ENCODE assay signal across 9 cellular contexts in the genomic region with DNA sequence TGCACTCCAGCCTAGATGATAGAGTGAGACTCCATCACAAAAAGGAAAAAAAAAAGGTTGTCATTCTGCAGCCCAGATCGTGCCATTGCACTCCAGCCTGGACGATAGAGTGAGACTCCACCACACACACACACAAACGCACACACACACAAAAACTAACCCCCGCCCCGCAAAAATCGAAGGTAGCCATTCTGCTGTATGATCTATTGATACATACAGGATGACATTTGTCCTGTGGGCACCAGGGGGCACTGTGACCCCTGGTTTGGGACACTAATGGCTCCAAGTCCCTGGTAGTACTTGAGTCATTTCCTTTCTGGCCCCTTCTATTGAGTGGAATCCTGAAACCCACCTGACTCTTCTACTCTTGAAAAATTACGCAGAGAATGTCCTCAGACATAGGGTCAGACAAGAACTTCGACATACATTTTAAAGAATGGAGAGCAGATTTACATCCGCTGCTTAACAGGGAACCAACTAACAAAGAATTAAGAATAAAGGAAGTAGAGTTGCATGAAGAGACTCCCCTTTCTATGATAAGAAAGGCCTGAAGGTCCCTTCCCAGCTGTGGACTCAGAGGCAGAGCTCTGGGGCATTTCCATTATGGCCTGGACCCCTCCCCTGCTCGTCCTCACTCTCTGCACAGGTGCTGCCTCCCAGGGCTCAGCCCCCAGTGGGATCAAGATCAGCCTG. TPM values are rescaled to one million over a fixed set of nuclear protein-coding genes. Genes with fewer than 3 reads are reported as not detected.
DNase-seq lines count a peak whose midpoint lies in the region; ATAC-seq, FAIRE-seq and TF ChIP-seq lines count a peak whose summit lies in the region.
"Had no signal": no experiment of that assay in that cellular context is flagged by ENCODE, and none has a peak within 500 bp of the region (broad histone marks: within the 10 kb centered on the region; RNA-seq: fewer than 3 reads in every experiment).

No MANE protein-coding gene starts in this region.

- H3K4me2 ChIP-seq in HCT116 (ENCODE audit: low read length), result no peak overlapping the region

- TF ChIP-seq RAD21 in HCT116 (IDR thresholded peaks at IDR 0.05; ENCODE audit: low read depth), result peak; percentile 55

- no peaks in the 10 kb centered on the region for H3K9me2 ChIP-seq in HCT116 (ENCODE audit: insufficient read depth)

- TF ChIP-seq POLR2A in HCT116 (IDR thresholded peaks at IDR 0.05; ENCODE audit: borderline replicate concordance, extremely low read depth, insufficient read depth, insufficient read length), result no peak
- no peak for TF ChIP-seq POLR2A in suprapubic skin (IDR thresholded peaks at IDR 0.05)

- intact Hi-C loops in HCT116 (cut with micrococcal nuclease), result loop anchor here (5.0 kb wide), 1 partner anchor 363 kb away; no protein-coding TSS in a partner anchor
- intact Hi-C loops in left ventricle myocardium superior (cut with micrococcal nuclease), result no loop called here

- CTCF ChIA-PET in HCT116 (lab: Charles Lee), result no interaction called here

- H3K4me1 ChIP-seq in HCT116 (ENCODE audit: control insufficient read depth in 1 of 2, insufficient read depth in 2 of 2, low read length in 2 of 2) (peaks cover 0 to 3% of the 10 kb centered on the region in 2 experiments; a peak in 1 of 4 replicates), suprapubic skin (no peaks in the 10 kb centered on the region)
- H3K4me1 ChIP-seq: SJSA1 had no signal

- BruUV-seq in HCT116 (replicated peaks; lab: Mats Ljungman, UMichigan), result no TSS peak

- ATAC-seq in HCT116 (peak; percentile 91), left ventricle myocardium superior (no peak), GM21576 (IDR thresholded peaks at IDR 0.05; ENCODE audit: unreplicated experiment) (no peak)

- TF ChIP-seq EP300 in suprapubic skin (IDR thresholded peaks at IDR 0.05), result no peak

- no peak overlapping the region for H3K9ac ChIP-seq in HCT116 (ENCODE audit: low read length)

- H3K27ac ChIP-seq in HCT116 (ENCODE audit: low read depth, low read length), result no peak overlapping the region
- no peak overlapping the region for H3K27ac ChIP-seq in suprapubic skin
- H3K27ac ChIP-seq: SJSA1 had no signal

- H3K4me3 ChIP-seq in HCT116 (replicated peaks in 1 of 2; ENCODE audit: low read depth in 1 of 2, low read length in 2 of 2), result no peak overlapping the region
- H3K4me3 ChIP-seq in suprapubic skin, result no peak overlapping the region
- H3K4me3 ChIP-seq: SJSA1 had no signal

- no peaks in the 10 kb centered on the region for H4K20me1 ChIP-seq in HCT116 (ENCODE audit: insufficient read depth)

- POLR2A ChIA-PET in HCT116 (lab: Charles Lee), result no interaction called here

- FAIRE-seq in RCC 7860 (lab: Jason Lieb, UNC), result no peak

- no peaks in the 10 kb centered on the region for H3K9me3 ChIP-seq in HCT116 (ENCODE audit: control insufficient read depth in 1 of 2, insufficient read depth in 1 of 2, low read depth in 1 of 2, low read length in 2 of 2)
- H3K9me3 ChIP-seq in suprapubic skin, result no peaks in the 10 kb centered on the region
- H3K9me3 ChIP-seq: SJSA1 had no signal

- H2AFZ ChIP-seq in HCT116 (ENCODE audit: low read depth, low read length, poor library complexity, severe bottlenecking), result no peak overlapping the region

- 52% methylated on average over 10 of the region's 10 CpGs for WGBS in suprapubic skin

- RAD21 ChIA-PET in HCT116 (lab: Charles Lee; ENCODE audit: low non-redundant PET in 1 of 2, low total read pairs in 2 of 2, uncharacterized antibody in 2 of 2, unreplicated experiment in 2 of 2), result no interaction called here

- H3K27me3 ChIP-seq in HCT116 (ENCODE audit: insufficient read depth, low read length), result no peaks in the 10 kb centered on the region
- H3K27me3 ChIP-seq in suprapubic skin, result peaks cover 22% of the 10 kb centered on the region

- H3K79me2 ChIP-seq in HCT116 (ENCODE audit: insufficient read depth, low read length), result no peaks in the 10 kb centered on the region

- H3K36me3 ChIP-seq in HCT116 (ENCODE audit: control insufficient read depth in 1 of 2, insufficient read depth in 2 of 2, low read length in 2 of 2) (no peaks in the 10 kb centered on the region), suprapubic skin (no peaks in the 10 kb centered on the region)
- H3K36me3 ChIP-seq: SJSA1 had no signal

- DNase-seq in CMK (ENCODE audit: low read depth), result peak; percentile 50
- peak; percentile 48 for DNase-seq in HCT116 (ENCODE audit: low read depth, low spot score)
- DNase-seq in RCC 7860 (ENCODE audit: low spot score), result peak; percentile 32
- peak; percentile 32 for DNase-seq in activated gamma-delta T cell treated with anti-CD3 and anti-CD28 coated beads, Interleukin-2, amount 50 U/mL, for 16 hours (ENCODE audit: low read depth)
- DNase-seq in left ventricle myocardium superior, result peak; percentile 54
- DNase-seq in stimulated activated CD4-positive, alpha-beta T cell treated with anti-CD3 and anti-CD28 coated beads, Interleukin-12 subunit alpha, Interleukin-12 subunit beta, amount 100 ng/mL, for 48 hours (ENCODE audit: low read depth in 2 of 3, low spot score in 1 of 3), result peak; percentile 24 to 47 (median 28)
- no peak for DNase-seq in suprapubic skin (ENCODE audit: low spot score in 2 of 2)

- TF ChIP-seq CTCF in HCT116 (IDR thresholded peaks at IDR 0.05 in 2 of 3, conservative IDR thresholded peaks at IDR 0.05 in 1 of 3; ENCODE audit: borderline replicate concordance in 1 of 3, insufficient read depth in 1 of 3, low read depth in 2 of 3, low read length in 2 of 3), result peak; percentile 48 to 85 (median 83); a peak in 5 of 6 replicates
- peak in 1 of 2 donors; percentile 48 for TF ChIP-seq CTCF in suprapubic skin (IDR thresholded peaks at IDR 0.05)

TF ChIP-seq in HCT116, 20 proteins besides CTCF, POLR2A, EP300 and RAD21:
- no peak for TF ChIP-seq ZFX (IDR thresholded peaks at IDR 0.05)
- TF ChIP-seq EZH2phosphoT487 (IDR thresholded peaks at IDR 0.05; ENCODE audit: borderline replicate concordance), result no peak
- TF ChIP-seq, protein P1, sequence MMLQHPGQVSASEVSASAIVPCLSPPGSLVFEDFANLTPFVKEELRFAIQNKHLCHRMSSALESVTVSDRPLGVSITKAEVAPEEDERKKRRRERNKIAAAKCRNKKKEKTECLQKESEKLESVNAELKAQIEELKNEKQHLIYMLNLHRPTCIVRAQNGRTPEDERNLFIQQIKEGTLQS (IDR thresholded peaks at IDR 0.05), result no peak
- TF ChIP-seq ZNF274 (IDR thresholded peaks at IDR 0.05; ENCODE audit: low read depth, low read length), result no peak
- no peak for TF ChIP-seq EZH2 (IDR thresholded peaks at IDR 0.05)
- TF ChIP-seq SIN3A (IDR thresholded peaks at IDR 0.05; ENCODE audit: low read depth), result no peak
- no peak for TF ChIP-seq SP1 (IDR thresholded peaks at IDR 0.05; ENCODE audit: low read depth)
- TF ChIP-seq ELF1 (IDR thresholded peaks at IDR 0.05; ENCODE audit: borderline replicate concordance, low read depth), result no peak
- no peak for TF ChIP-seq POLR2AphosphoS5 (IDR thresholded peaks at IDR 0.05; ENCODE audit: low read depth, low read length)
- no peak for TF ChIP-seq EGR1 (IDR thresholded peaks at IDR 0.05; ENCODE audit: low read depth)
- TF ChIP-seq, protein P2, sequence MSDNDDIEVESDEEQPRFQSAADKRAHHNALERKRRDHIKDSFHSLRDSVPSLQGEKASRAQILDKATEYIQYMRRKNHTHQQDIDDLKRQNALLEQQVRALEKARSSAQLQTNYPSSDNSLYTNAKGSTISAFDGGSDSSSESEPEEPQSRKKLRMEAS (IDR thresholded peaks at IDR 0.05), result no peak

RNA-seq across cellular contexts. Expression of a gene that starts 35.0 kb away (rescaled TPM):
- 28.4 TPM for total RNA-seq in HCT116 (2021; ENCODE audit: unreplicated experiment)
- 22.3 and 24.1 TPM in 2 replicates for polyA plus RNA-seq in HCT116 (2012)
- total RNA-seq in left ventricle myocardium superior, result not detected
- total RNA-seq in suprapubic skin, result not detected

RNA-seq across cellular contexts. Expression of a gene that starts 50.3 kb away (rescaled TPM):
- total RNA-seq in HCT116 (2021; ENCODE audit: unreplicated experiment), result not detected
- not detected in 2 replicates for polyA plus RNA-seq in HCT116 (2012)
- total RNA-seq in left ventricle myocardium superior, result not detected
- total RNA-seq in suprapubic skin, result not detected
- total RNA-seq: SJSA1 had no signal

Comparison
In these comparisons a context has a peak if more than half of its experiments do, and no peak if none do; other contexts are left out.
1. DNase-seq: peak in CMK (single experiment), HCT116 (single experiment), RCC 7860 (single experiment), activated gamma-delta T cell treated with anti-CD3 and anti-CD28 coated beads, Interleukin-2, amount 50 U/mL, for 16 hours (single experiment), left ventricle myocardium superior (single experiment) and stimulated activated CD4-positive, alpha-beta T cell treated with anti-CD3 and anti-CD28 coated beads, Interleukin-12 subunit alpha, Interleukin-12 subunit beta, amount 100 ng/mL, for 48 hours (3 of 3); none in suprapubic skin (0 of 2).
2. RNA of a gene that starts 35.0 kb away (total RNA-seq): 28.4 TPM in HCT116 (single experiment); not detected in left ventricle myocardium superior (single experiment) and not detected in suprapubic skin; every median in the first group is over 10 times any median in the second.